14 cellular contexts compared by ENCODE assay signal in the genomic region with DNA sequence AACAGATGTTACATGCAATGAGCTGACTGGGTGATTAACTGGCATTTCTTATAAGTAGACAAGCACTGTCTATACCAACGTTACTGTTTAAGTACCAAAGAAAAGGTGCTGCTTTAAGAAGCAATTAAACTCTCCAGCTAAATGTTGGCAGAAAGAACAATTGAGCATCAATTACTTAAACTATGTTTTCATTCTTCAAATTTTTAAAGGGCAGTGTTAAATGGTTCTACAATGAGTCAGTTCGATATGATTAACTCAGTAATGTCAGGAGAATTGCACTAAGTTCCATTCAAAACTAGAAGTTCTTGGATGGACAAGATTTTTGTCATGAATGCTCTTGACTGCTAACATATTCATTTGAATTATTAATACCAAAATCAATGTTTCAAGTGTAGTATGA.
"Had no signal": no experiment of that assay in that cellular context is flagged by ENCODE, and none has a peak within 500 bp of the region (broad histone marks: within the 10 kb centered on the region; RNA-seq: fewer than 3 reads in every experiment).

No MANE protein-coding gene starts in this region.

- ATAC-seq: left lobe of liver, mucosa of descending colon, natural killer cell, right cardiac atrium had no signal

- H3K4me1 Mint-ChIP-seq: activated CD4-positive, alpha-beta T cell treated with anti-CD3 and anti-CD28 coated beads, Interleukin-2, amount 10 ng/mL, durations not matched to agents 7 days and 5 days; activated naive CD4-positive, alpha-beta T cell treated with anti-CD3 and anti-CD28 coated beads, Interleukin-2, amount 50 U/mL, for 24 hours; endodermal cell; immature natural killer cell; natural killer cell had no signal

- H3K4me3 Mint-ChIP-seq: activated CD4-positive, alpha-beta T cell treated with anti-CD3 and anti-CD28 coated beads, Interleukin-2, amount 10 ng/mL, durations not matched to agents 7 days and 5 days; activated naive CD4-positive, alpha-beta T cell treated with anti-CD3 and anti-CD28 coated beads, Interleukin-2, amount 50 U/mL, for 24 hours; endodermal cell; immature natural killer cell; natural killer cell had no signal

- H3K27ac Mint-ChIP-seq: activated CD4-positive, alpha-beta T cell treated with anti-CD3 and anti-CD28 coated beads, Interleukin-2, amount 10 ng/mL, durations not matched to agents 7 days and 5 days; activated naive CD4-positive, alpha-beta T cell treated with anti-CD3 and anti-CD28 coated beads, Interleukin-2, amount 50 U/mL, for 24 hours; endodermal cell; immature natural killer cell; natural killer cell had no signal

- H3K27me3 Mint-ChIP-seq: activated CD4-positive, alpha-beta T cell treated with anti-CD3 and anti-CD28 coated beads, Interleukin-2, amount 10 ng/mL, durations not matched to agents 7 days and 5 days; activated naive CD4-positive, alpha-beta T cell treated with anti-CD3 and anti-CD28 coated beads, Interleukin-2, amount 50 U/mL, for 24 hours had no signal

- H3K9me3 Mint-ChIP-seq: activated naive CD4-positive, alpha-beta T cell treated with anti-CD3 and anti-CD28 coated beads, Interleukin-2, amount 50 U/mL, for 24 hours; endodermal cell had no signal

- DNase-seq: activated CD4-positive, alpha-beta T cell treated with anti-CD3 and anti-CD28 coated beads, Interleukin-2, amount 10 ng/mL, durations not matched to agents 7 days and 5 days; activated CD4-positive, CD25-positive, alpha-beta regulatory T cell; dermis blood vessel endothelial cell; endodermal cell; glutamatergic neuron; immature natural killer cell; mammary epithelial cell; mucosa of descending colon; natural killer cell; posterior cingulate gyrus; right cardiac atrium; thyroid gland had no signal

- H3K36me3 Mint-ChIP-seq: activated naive CD4-positive, alpha-beta T cell treated with anti-CD3 and anti-CD28 coated beads, Interleukin-2, amount 50 U/mL, for 24 hours; immature natural killer cell; natural killer cell had no signal
